Comparison of ENCODE assay signal across 22 cellular contexts in the genomic region with DNA sequence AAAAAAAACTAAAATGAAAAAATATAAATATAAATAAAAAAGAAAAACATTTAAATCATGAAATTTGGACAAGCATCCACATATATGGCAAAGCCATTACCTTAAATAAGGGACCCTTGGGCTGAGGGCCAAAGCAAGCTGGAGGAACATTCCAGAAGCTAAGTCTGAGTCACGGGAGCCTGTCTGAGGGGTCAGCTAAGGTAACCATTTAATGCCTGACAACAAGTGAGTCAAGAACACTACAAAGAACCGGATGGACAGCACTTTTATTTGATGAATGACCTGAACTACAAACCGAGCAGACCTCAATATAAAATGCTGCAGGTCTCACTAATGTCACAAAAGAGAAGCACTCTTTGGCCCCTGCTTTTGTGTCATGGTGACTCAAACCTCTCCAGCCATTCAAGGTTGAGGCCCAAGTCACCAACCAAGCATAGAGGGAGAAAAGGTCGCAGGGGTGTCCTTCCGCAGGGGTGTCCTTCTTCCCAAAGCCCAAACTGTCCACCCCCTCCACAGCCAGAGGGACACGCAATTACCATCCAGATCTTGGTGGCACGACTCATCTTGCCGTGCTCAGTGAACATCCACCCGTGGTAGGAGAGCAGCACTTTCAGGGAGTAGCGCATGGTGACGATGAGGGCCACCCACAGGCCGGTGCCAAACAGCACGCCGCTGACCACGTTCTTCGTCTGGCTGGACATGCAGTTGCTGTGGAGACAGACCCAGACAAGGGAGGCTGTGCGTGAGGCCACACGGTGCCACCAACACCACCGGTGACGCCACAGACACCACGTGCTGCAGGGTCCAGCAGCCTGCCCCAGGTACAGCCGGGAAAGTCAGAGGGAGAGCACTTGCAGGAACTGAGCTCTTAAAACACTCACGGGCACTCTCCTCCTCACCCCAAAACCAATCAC. TPM values are rescaled to one million over a fixed set of nuclear protein-coding genes. Genes with fewer than 3 reads are reported as not detected.
A peak's percentile ranks its signal among the peaks of the same experiment; 100 is the strongest.
DNase-seq lines count a peak whose midpoint lies in the region; ATAC-seq, FAIRE-seq and TF ChIP-seq lines count a peak whose summit lies in the region.
"Had no signal": no experiment of that assay in that cellular context is flagged by ENCODE, and none has a peak within 500 bp of the region (broad histone marks: within the 10 kb centered on the region; RNA-seq: fewer than 3 reads in every experiment).

No MANE protein-coding gene starts in this region.

- H3K27me3 Mint-ChIP-seq in MCF 10A (ENCODE audit: insufficient read depth, unreplicated experiment) = no peaks in the 10 kb centered on the region
- H3K27me3 Mint-ChIP-seq: activated naive CD4-positive, alpha-beta T cell treated with anti-CD3 and anti-CD28 coated beads, Interleukin-2, amount 50 U/mL, for 24 hours had no signal

- H3K4me1 Mint-ChIP-seq in MCF 10A (ENCODE audit: insufficient read depth, unreplicated experiment) = no peaks in the 10 kb centered on the region
- H3K4me1 Mint-ChIP-seq: activated naive CD4-positive, alpha-beta T cell treated with anti-CD3 and anti-CD28 coated beads, Interleukin-2, amount 50 U/mL, for 24 hours; GM23338 had no signal

- no peaks in the 10 kb centered on the region for H3K9me3 Mint-ChIP-seq in MCF 10A (ENCODE audit: unreplicated experiment)
- H3K9me3 Mint-ChIP-seq: activated naive CD4-positive, alpha-beta T cell treated with anti-CD3 and anti-CD28 coated beads, Interleukin-2, amount 50 U/mL, for 24 hours; GM23338; neural crest cell had no signal

- BruUV-seq in MCF 10A (replicated peaks; lab: Mats Ljungman, UMichigan) = no TSS peak
- no TSS peak for BruUV-seq in K562 (replicated peaks; lab: Mats Ljungman, UMichigan)

- no peaks in the 10 kb centered on the region for H3K9me3 ChIP-seq in breast epithelium
- no peaks in the 10 kb centered on the region for H3K9me3 ChIP-seq in K562 (replicated peaks; ENCODE audit: control insufficient read depth, insufficient read depth, low read depth, low read length)
- H3K9me3 ChIP-seq: lower lobe of right lung, thyroid gland had no signal

- peak; percentile 22 for DNase-seq in MCF 10A (ENCODE audit: unreplicated experiment)
- no peak for DNase-seq in breast epithelium (ENCODE audit: low spot score in 2 of 2)
- no peak for DNase-seq in K562 (ENCODE audit: extremely low read depth in 1 of 4, low spot score in 3 of 4)
- DNase-seq in kidney epithelial cell (ENCODE audit: low read depth) = peak; percentile 61
- DNase-seq in frontal cortex (ENCODE audit: low spot score in 2 of 2) = no peak
- DNase-seq: 8988T; activated CD8-positive, alpha-beta memory T cell treated with anti-CD3 and anti-CD28 coated beads for 24 hours; lower lobe of right lung; NCI-H1092; NCI-H524 treated with DMSO at 0.1 percent for 48 hours; RPMI8226; stimulated activated CD4-positive, alpha-beta T cell treated with anti-CD3 and anti-CD28 coated beads, Interleukin-12 subunit alpha, Interleukin-12 subunit beta, amount 100 ng/mL, for 4 hours; T1000; thyroid gland had no signal

- H3K27ac Mint-ChIP-seq in MCF 10A (ENCODE audit: low read depth, unreplicated experiment) = no peak overlapping the region
- H3K27ac Mint-ChIP-seq: activated naive CD4-positive, alpha-beta T cell treated with anti-CD3 and anti-CD28 coated beads, Interleukin-2, amount 50 U/mL, for 24 hours; GM23338 had no signal

- no peaks in the 10 kb centered on the region for H3K79me2 ChIP-seq in K562 (ENCODE audit: control insufficient read depth, insufficient read depth, low read length)
- H3K79me2 ChIP-seq: hepatocyte had no signal

- ATAC-seq in K562 = no peak
- no peak for ATAC-seq in GM21390 (IDR thresholded peaks at IDR 0.05; ENCODE audit: unreplicated experiment)
- no peak for ATAC-seq in HG03045 (IDR thresholded peaks at IDR 0.05; ENCODE audit: unreplicated experiment)
- ATAC-seq in GM18907 (IDR thresholded peaks at IDR 0.05; ENCODE audit: unreplicated experiment) = no peak
- ATAC-seq: GM12878, GM23338, lower lobe of right lung had no signal

- in situ Hi-C loops in K562 (cut with MboI) = no loop called here

- H3K9ac ChIP-seq in K562 (ENCODE audit: insufficient read depth in 1 of 2, low read depth in 2 of 2, low read length in 2 of 2) = peak overlapping the region in 1 of 2 experiments; percentile 65; a peak in 1 of 4 replicates

- 82% methylated on average over 22 of the region's 23 CpGs for WGBS in K562 (ENCODE audit: insufficient coverage, low coverage, missing lambda C conversion rate)

- no peak overlapping the region for H3K4me3 ChIP-seq in breast epithelium
- H3K4me3 ChIP-seq in K562 = no peak overlapping the region
- H3K4me3 ChIP-seq in kidney epithelial cell (ENCODE audit: low read depth, low read length) = no peak overlapping the region
- H3K4me3 ChIP-seq: GM12878, GM23338, hepatocyte, lower lobe of right lung, thyroid gland had no signal

- no peak for TF ChIP-seq RAD21 in K562 (CRISPR knock-in tag; conservative IDR thresholded peaks at IDR 0.05 in 1 of 2, IDR thresholded peaks at IDR 0.05 in 1 of 2)

- peaks cover 36% of the 10 kb centered on the region for H3K36me3 Mint-ChIP-seq in MCF 10A (ENCODE audit: insufficient read depth, unreplicated experiment)
- H3K36me3 Mint-ChIP-seq: activated naive CD4-positive, alpha-beta T cell treated with anti-CD3 and anti-CD28 coated beads, Interleukin-2, amount 50 U/mL, for 24 hours had no signal

- H3K4me2 ChIP-seq in K562 (ENCODE audit: insufficient read depth, low read length) = no peak overlapping the region
- H3K4me2 ChIP-seq: GM23338, hepatocyte had no signal

- TF ChIP-seq CTCF in MCF 10A (IDR thresholded peaks at IDR 0.05; ENCODE audit: unreplicated experiment) (no peak), breast epithelium (IDR thresholded peaks at IDR 0.05) (no peak), K562 (IDR thresholded peaks at IDR 0.05 in 2 of 3, conservative IDR thresholded peaks at IDR 0.05 in 1 of 3; ENCODE audit: insufficient read depth in 2 of 3, low read depth in 1 of 3, low read length in 3 of 3) (no peak), kidney epithelial cell (IDR thresholded peaks at IDR 0.05; ENCODE audit: insufficient read depth, low read length, poor library complexity, severe bottlenecking) (no peak)

- no peak overlapping the region for H2AFZ ChIP-seq in K562 (ENCODE audit: low read depth, low read length)
- H2AFZ ChIP-seq: GM23338, hepatocyte had no signal

- no peak for TF ChIP-seq POLR2A in breast epithelium (IDR thresholded peaks at IDR 0.05)
- no peak for TF ChIP-seq POLR2A in K562 (conservative IDR thresholded peaks at IDR 0.05)

- intact Hi-C loops in MCF 10A (cut with micrococcal nuclease) = no loop called here
- intact Hi-C loops in breast epithelium (cut with DNase I; ENCODE audit: low total_unique reads) = no loop called here
- intact Hi-C loops in K562 (cut with micrococcal nuclease) = no loop called here

- CTCF ChIA-PET in MCF 10A (lab: Yijun Ruan, JAX) = interaction anchor here (0.7 to 1.0 kb wide), 3 partner anchors 9 to 575 kb away, joined by 3 to 4 read pairs (median 3); no protein-coding TSS in a partner anchor
- CTCF ChIA-PET in K562 (lab: Yijun Ruan, JAX; ENCODE audit: low intra/inter-chr PET ratio) = no interaction called here

- no peaks in the 10 kb centered on the region for H3K9me1 ChIP-seq in K562 (ENCODE audit: control insufficient read depth, insufficient read depth, low read length)

- no peaks in the 10 kb centered on the region for H4K20me1 ChIP-seq in K562 (replicated peaks; ENCODE audit: control insufficient read depth, insufficient read depth, low read length)

- H3K27ac ChIP-seq in breast epithelium (no peak overlapping the region), K562 (ENCODE audit: extremely low read depth, low read depth, low read length) (no peak overlapping the region)
- H3K27ac ChIP-seq: hepatocyte, lower lobe of right lung, thyroid gland had no signal

- POLR2A ChIA-PET in MCF 10A (lab: Yijun Ruan, JAX) (interaction anchor here (0.6 to 1.1 kb wide), 2 partner anchors 33 to 473 kb away, joined by 3 read pairs; no protein-coding TSS in a partner anchor), K562 (lab: Yijun Ruan, JAX) (interaction anchor here (0.6 to 1.2 kb wide), 2 partner anchors 9 to 22 kb away, joined by 3 read pairs; no protein-coding TSS in a partner anchor)

- no peaks in the 10 kb centered on the region for H3K4me1 ChIP-seq in breast epithelium
- H3K4me1 ChIP-seq in K562 (replicated peaks in 1 of 2; ENCODE audit: control insufficient read depth in 2 of 2, insufficient read depth in 2 of 2, low read length in 2 of 2) = peaks cover 0 to 8% of the 10 kb centered on the region in 2 experiments; a peak in 2 of 5 replicates

- H3K27me3 ChIP-seq in breast epithelium (no peaks in the 10 kb centered on the region), K562 (ENCODE audit: control insufficient read depth in 2 of 2, insufficient read depth in 2 of 2, low read length in 2 of 2) (no peaks in the 10 kb centered on the region), kidney epithelial cell (ENCODE audit: control insufficient read depth, insufficient read depth, low read length) (no peaks in the 10 kb centered on the region)
- H3K27me3 ChIP-seq: hepatocyte, thyroid gland had no signal

- H3K4me3 Mint-ChIP-seq in MCF 10A (ENCODE audit: unreplicated experiment) = no peak overlapping the region
- H3K4me3 Mint-ChIP-seq: activated naive CD4-positive, alpha-beta T cell treated with anti-CD3 and anti-CD28 coated beads, Interleukin-2, amount 50 U/mL, for 24 hours; GM23338; neural crest cell had no signal

- TF ChIP-seq EP300 in K562 (IDR thresholded peaks at IDR 0.05; ENCODE audit: low read length) = no peak

- FAIRE-seq in K562 (lab: Jason Lieb, UNC) = peak; percentile 19
- no peak for FAIRE-seq in frontal cortex (lab: Jason Lieb, UNC)
- FAIRE-seq: GM12878 had no signal

- H3K36me3 ChIP-seq in breast epithelium (peaks cover 4% of the 10 kb centered on the region), K562 (ENCODE audit: control insufficient read depth, insufficient read depth, low read length) (peaks cover 13% of the 10 kb centered on the region; the same call in 1 of the 3 replicates), kidney epithelial cell (ENCODE audit: control insufficient read depth, insufficient read depth, low read length) (no peaks in the 10 kb centered on the region)

RNA-seq across cellular contexts. Expression of gene CPT1A, which starts 34.5 kb away (rescaled TPM):
- total RNA-seq in MCF 10A (2022) (31.8 and 34.0 TPM in 2 replicates), breast epithelium (10 to 100 TPM; 22.2 to 62.6 (median 30.4) TPM), K562 (2014; rRNA removed) (12.1 and 12.3 TPM in 2 replicates), K562 (2014; rRNA removed; fragmentation: Illumina TruSeq; extraction: Trizol) (12.3 and 13.0 TPM in 2 replicates), K562 (2015; rRNA removed; fragmentation: Illumina TruSeq; extraction: Trizol) (15.7 and 16.1 TPM in 2 replicates), K562 (2021) (29.1 and 30.9 TPM in 2 replicates), kidney epithelial cell (14.0 and 15.4 TPM in 2 replicates), frontal cortex (4.5 TPM)
- 27.6 and 42.4 TPM in 2 replicates for total RNA-seq in K562 (2011; cell fraction: chromatin; rRNA removed; ENCODE audit: low replicate concordance)
- total RNA-seq in K562 (2011; cell fraction: nucleolus; rRNA removed) = 32.0 and 35.1 TPM in 2 replicates
- total RNA-seq in K562 (2011; cell fraction: nucleoplasm; rRNA removed) = 40.3 and 44.9 TPM in 2 replicates
- polyA plus RNA-seq in K562 (2011; rRNA removed) (3.6 and 4.8 TPM in 2 replicates), K562 (2014; fragmentation: Illumina TruSeq; extraction: Trizol) (17.9 and 19.0 TPM in 2 replicates), K562 (2014; fragmentation: Nextera tagmentation; extraction: Ambion mirVana) (1 to 10 TPM; 2.6 to 3.0 TPM), K562 (2014; rRNA removed) (9.6 and 10.6 TPM in 2 replicates)
- 4.1 and 5.2 TPM in 2 replicates for polyA plus RNA-seq in K562 (2011; cell fraction: cytosol; rRNA removed)
- polyA plus RNA-seq in K562 (2011; cell fraction: nucleus; rRNA removed) = 7.6 and 13.2 TPM in 2 replicates
- 16.6 and 17.9 TPM in 2 replicates for polyA plus RNA-seq in K562 (2012)
- 8.5 and 13.9 TPM in 2 replicates for polyA minus RNA-seq in K562 (2011; rRNA and poly(A)+ RNA removed)
- polyA minus RNA-seq in K562 (2011; cell fraction: cytosol; rRNA and poly(A)+ RNA removed) = 16.5 and 22.4 TPM in 2 replicates
- polyA minus RNA-seq in K562 (2011; cell fraction: nucleus; rRNA and poly(A)+ RNA removed) = 4.4 and 5.4 TPM in 2 replicates

RNA-seq across cellular contexts. Expression of gene TESMIN, which starts 55.9 kb away (rescaled TPM):
- 6.8 and 9.7 TPM in 2 replicates for total RNA-seq in MCF 10A (2022)
- total RNA-seq in breast epithelium = 1 to 10 TPM in 2 of 3 donors, under 1 TPM in 1; 0.48 to 9.8 (median 6.9) TPM
- 17.7 and 23.8 TPM in 2 replicates for total RNA-seq in K562 (2011; cell fraction: chromatin; rRNA removed; ENCODE audit: low replicate concordance)
- 15.5 and 16.8 TPM in 2 replicates for total RNA-seq in K562 (2011; cell fraction: nucleolus; rRNA removed)
- 16.2 and 30.6 TPM in 2 replicates for total RNA-seq in K562 (2011; cell fraction: nucleoplasm; rRNA removed)
- 32.1 and 36.3 TPM in 2 replicates for total RNA-seq in K562 (2014; rRNA removed)
- 12.2 and 16.9 TPM in 2 replicates for total RNA-seq in K562 (2014; rRNA removed; fragmentation: Illumina TruSeq; extraction: Trizol)
- total RNA-seq in K562 (2015; rRNA removed; fragmentation: Illumina TruSeq; extraction: Trizol) = 13.6 and 14.9 TPM in 2 replicates
- 43.3 and 50.5 TPM in 2 replicates for total RNA-seq in K562 (2021)
- polyA plus RNA-seq in K562 (2011; rRNA removed) = 15.0 and 18.2 TPM in 2 replicates
- 14.0 and 22.0 TPM in 2 replicates for polyA plus RNA-seq in K562 (2011; cell fraction: cytosol; rRNA removed)
- 27.6 and 38.7 TPM in 2 replicates for polyA plus RNA-seq in K562 (2011; cell fraction: nucleus; rRNA removed)
- 25.8 and 41.1 TPM in 2 replicates for polyA plus RNA-seq in K562 (2012)
- polyA plus RNA-seq in K562 (2014; fragmentation: Illumina TruSeq; extraction: Trizol) = 12.5 and 15.4 TPM in 2 replicates
- 10 to 100 TPM in 1 of 2 experiments, 1 to 10 TPM in 1; 8.9 to 13.8 TPM for polyA plus RNA-seq in K562 (2014; fragmentation: Nextera tagmentation; extraction: Ambion mirVana)
- polyA plus RNA-seq in K562 (2014; rRNA removed) = 27.4 and 31.2 TPM in 2 replicates
- 6.2 and 6.4 TPM in 2 replicates for polyA minus RNA-seq in K562 (2011; rRNA and poly(A)+ RNA removed)
- polyA minus RNA-seq in K562 (2011; cell fraction: cytosol; rRNA and poly(A)+ RNA removed) = 11.1 and 15.8 TPM in 2 replicates
- 8.2 and 10.7 TPM in 2 replicates for polyA minus RNA-seq in K562 (2011; cell fraction: nucleus; rRNA and poly(A)+ RNA removed)
- 3.8 and 7.7 TPM in 2 replicates for total RNA-seq in kidney epithelial cell
- total RNA-seq in frontal cortex = 1.2 TPM

Comparison
In these comparisons a context has a peak if more than half of its experiments do, and no peak if none do; other contexts are left out.
1. DNase-seq: peak in MCF 10A (single experiment) and kidney epithelial cell (single experiment); none in breast epithelium (0 of 2), K562 (0 of 4) and frontal cortex (0 of 2).